1 cellular context compared by ENCODE assay signal in the genomic region with DNA sequence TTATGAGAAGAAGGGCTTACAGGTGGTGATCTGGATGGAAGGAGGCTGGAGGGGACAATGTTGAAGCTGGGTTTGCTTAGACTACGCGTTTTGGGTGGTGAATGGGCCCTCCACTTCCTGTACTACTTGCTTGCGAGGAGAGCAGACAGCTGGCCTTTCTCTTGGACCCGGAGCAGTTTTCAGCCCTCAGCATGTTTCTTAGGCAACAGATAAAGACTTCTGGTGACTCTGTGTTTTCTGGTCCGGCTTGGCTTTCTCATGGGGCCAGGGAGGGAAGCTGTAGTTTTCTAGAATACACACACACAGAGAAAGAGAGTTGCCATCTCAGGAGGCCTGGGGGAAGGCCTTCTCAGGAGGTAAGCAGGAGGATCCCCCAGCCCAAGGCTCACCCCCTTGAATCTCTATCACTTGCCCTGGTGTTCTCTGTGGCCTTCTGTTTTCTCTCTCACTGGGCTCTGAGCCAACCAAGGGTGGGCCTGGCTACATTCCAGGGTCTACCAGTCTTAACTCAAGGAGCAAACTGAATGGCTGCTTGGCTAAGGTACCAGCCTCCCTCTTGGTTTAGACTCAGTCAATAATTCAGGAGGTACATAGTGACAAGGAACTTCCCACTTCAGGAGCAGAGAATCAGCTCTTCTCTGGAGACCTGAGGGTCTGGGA.
TF ChIP-seq lines count a peak whose summit lies in the region.

No MANE protein-coding gene starts in this region.

TF ChIP-seq in SK-N-SH, 30 proteins besides CTCF, POLR2A, EP300 and RAD21:
- TF ChIP-seq, protein P1, sequence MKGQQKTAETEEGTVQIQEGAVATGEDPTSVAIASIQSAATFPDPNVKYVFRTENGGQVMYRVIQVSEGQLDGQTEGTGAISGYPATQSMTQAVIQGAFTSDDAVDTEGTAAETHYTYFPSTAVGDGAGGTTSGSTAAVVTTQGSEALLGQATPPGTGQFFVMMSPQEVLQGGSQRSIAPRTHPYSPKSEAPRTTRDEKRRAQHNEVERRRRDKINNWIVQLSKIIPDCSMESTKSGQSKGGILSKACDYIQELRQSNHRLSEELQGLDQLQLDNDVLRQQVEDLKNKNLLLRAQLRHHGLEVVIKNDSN (IDR thresholded peaks at IDR 0.05; ENCODE audit: borderline replicate concordance, low read depth) = no peak
- TF ChIP-seq SIN3A (IDR thresholded peaks at IDR 0.05; ENCODE audit: borderline replicate concordance, low read depth, low read length) (no peak), NRF1 (IDR thresholded peaks at IDR 0.05; ENCODE audit: low read depth, low read length) (no peak), TEAD4 (IDR thresholded peaks at IDR 0.05; ENCODE audit: borderline replicate concordance, insufficient read depth) (no peak), TAF1 (IDR thresholded peaks at IDR 0.05; ENCODE audit: borderline replicate concordance, low read depth, low read length) (no peak)
- TF ChIP-seq, protein P2, sequence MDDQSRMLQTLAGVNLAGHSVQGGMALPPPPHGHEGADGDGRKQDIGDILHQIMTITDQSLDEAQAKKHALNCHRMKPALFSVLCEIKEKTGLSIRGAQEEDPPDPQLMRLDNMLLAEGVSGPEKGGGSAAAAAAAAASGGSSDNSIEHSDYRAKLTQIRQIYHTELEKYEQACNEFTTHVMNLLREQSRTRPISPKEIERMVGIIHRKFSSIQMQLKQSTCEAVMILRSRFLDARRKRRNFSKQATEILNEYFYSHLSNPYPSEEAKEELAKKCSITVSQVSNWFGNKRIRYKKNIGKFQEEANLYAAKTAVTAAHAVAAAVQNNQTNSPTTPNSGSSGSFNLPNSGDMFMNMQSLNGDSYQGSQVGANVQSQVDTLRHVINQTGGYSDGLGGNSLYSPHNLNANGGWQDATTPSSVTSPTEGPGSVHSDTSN (IDR thresholded peaks at IDR 0.05) = no peak
- TF ChIP-seq, protein P3, sequence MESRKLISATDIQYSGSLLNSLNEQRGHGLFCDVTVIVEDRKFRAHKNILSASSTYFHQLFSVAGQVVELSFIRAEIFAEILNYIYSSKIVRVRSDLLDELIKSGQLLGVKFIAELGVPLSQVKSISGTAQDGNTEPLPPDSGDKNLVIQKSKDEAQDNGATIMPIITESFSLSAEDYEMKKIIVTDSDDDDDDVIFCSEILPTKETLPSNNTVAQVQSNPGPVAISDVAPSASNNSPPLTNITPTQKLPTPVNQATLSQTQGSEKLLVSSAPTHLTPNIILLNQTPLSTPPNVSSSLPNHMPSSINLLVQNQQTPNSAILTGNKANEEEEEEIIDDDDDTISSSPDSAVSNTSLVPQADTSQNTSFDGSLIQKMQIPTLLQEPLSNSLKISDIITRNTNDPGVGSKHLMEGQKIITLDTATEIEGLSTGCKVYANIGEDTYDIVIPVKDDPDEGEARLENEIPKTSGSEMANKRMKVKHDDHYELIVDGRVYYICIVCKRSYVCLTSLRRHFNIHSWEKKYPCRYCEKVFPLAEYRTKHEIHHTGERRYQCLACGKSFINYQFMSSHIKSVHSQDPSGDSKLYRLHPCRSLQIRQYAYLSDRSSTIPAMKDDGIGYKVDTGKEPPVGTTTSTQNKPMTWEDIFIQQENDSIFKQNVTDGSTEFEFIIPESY (IDR thresholded peaks at IDR 0.05; ENCODE audit: borderline replicate concordance, low read depth) = no peak
